2 cellular contexts compared by ENCODE assay signal in the genomic region with DNA sequence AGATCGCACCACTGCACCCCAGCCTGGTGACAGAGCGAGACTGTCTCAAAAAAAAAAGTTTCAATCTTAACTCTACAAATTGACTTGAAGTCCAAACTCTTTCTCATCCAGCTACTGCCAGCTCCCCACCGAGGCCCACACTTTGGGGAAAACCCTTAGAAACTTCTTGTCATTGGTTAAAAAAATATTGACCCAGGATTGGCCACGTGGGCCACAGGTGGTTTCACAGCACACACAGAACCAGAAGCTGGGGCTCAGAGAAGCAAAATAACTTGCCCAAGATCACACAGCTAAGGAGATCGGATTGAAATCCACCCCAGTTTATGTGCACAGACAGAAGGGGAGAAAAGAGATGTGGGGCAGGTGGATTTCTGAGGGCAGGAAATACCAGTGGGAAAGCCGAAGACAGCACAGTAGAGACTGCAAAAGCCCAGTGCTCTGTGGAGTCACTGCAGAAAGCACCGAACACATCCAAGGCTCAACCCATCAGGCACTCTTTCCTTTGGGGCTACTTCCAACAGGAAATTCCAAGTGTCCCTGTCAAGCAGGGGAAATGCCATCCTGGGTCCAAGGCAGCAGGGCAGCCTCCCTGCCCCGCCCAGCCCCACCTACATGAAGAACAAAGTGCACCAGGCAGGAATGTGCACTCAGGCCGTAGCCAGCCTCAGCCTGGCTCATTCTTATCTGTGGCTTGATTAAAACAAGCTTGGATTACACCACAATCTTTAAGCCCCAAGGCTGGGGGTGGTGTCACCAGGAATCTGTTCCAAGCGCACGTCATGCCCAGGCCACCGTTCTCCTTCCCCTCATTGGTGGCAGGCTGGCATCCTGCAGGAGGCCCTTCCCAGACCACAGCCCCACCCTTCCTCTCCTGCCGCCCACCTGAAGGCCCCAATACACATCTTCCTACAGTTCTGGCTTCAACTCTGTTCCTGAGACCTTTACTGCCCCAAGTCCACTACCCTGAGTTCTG.
A peak's percentile ranks its signal among the peaks of the same experiment; 100 is the strongest.
TF ChIP-seq lines count a peak whose summit lies in the region.

No MANE protein-coding gene starts in this region.

TF ChIP-seq in GM12878, 131 proteins besides CTCF, POLR2A, EP300 and RAD21 (continued from another document):
- TF ChIP-seq RAD51 (IDR thresholded peaks at IDR 0.05) (peak; percentile 31; the same call in 1 of the 2 replicates), MXI1 (IDR thresholded peaks at IDR 0.05; ENCODE audit: low read depth, low read length) (no peak), IKZF1 (conservative IDR thresholded peaks at IDR 0.05) (no peak)

TF ChIP-seq in liver, 16 proteins besides CTCF, POLR2A, EP300 and RAD21 (continued from another document):
- TF ChIP-seq, protein P1, sequence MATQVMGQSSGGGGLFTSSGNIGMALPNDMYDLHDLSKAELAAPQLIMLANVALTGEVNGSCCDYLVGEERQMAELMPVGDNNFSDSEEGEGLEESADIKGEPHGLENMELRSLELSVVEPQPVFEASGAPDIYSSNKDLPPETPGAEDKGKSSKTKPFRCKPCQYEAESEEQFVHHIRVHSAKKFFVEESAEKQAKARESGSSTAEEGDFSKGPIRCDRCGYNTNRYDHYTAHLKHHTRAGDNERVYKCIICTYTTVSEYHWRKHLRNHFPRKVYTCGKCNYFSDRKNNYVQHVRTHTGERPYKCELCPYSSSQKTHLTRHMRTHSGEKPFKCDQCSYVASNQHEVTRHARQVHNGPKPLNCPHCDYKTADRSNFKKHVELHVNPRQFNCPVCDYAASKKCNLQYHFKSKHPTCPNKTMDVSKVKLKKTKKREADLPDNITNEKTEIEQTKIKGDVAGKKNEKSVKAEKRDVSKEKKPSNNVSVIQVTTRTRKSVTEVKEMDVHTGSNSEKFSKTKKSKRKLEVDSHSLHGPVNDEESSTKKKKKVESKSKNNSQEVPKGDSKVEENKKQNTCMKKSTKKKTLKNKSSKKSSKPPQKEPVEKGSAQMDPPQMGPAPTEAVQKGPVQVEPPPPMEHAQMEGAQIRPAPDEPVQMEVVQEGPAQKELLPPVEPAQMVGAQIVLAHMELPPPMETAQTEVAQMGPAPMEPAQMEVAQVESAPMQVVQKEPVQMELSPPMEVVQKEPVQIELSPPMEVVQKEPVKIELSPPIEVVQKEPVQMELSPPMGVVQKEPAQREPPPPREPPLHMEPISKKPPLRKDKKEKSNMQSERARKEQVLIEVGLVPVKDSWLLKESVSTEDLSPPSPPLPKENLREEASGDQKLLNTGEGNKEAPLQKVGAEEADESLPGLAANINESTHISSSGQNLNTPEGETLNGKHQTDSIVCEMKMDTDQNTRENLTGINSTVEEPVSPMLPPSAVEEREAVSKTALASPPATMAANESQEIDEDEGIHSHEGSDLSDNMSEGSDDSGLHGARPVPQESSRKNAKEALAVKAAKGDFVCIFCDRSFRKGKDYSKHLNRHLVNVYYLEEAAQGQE (IDR thresholded peaks at IDR 0.05), result peak; percentile 47
- TF ChIP-seq RXRA (IDR thresholded peaks at IDR 0.05) (peak; percentile 48 to 93), TAF1 (conservative IDR thresholded peaks at IDR 0.05) (no peak), FOXA1 (IDR thresholded peaks at IDR 0.05) (no peak), ATF3 (IDR thresholded peaks at IDR 0.05) (no peak), GABPA (IDR thresholded peaks at IDR 0.05 in 1 of 2, conservative IDR thresholded peaks at IDR 0.05 in 1 of 2) (no peak), HNF4G (IDR thresholded peaks at IDR 0.05) (no peak), MAX (IDR thresholded peaks at IDR 0.05) (peak; percentile 73), NR2F2 (IDR thresholded peaks at IDR 0.05) (no peak), ZBTB33 (IDR thresholded peaks at IDR 0.05) (no peak), EGR1 (IDR thresholded peaks at IDR 0.05; ENCODE audit: low read depth in 2 of 2) (no peak), FOXA2 (IDR thresholded peaks at IDR 0.05) (peak; percentile 18)
